14 cellular contexts compared by ENCODE assay signal in the genomic region with DNA sequence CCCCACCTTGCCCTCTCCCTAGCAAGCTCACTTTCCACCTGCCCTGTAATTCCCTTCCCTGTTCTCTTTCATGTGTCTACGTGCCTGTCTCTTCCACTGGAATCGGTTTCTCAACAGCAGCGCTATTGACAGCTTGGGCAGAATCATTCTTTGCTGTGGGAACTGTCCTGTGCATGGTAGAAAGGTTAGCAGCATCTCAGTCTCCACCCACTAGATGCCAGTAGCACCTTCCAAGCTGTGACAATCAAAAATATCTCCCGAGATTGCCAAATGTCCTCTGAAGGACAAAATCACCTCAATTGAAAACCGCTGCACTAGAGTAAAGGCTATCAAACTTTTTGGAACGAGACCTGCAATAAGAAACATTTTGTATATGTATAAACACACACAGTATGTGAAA. TPM values are rescaled to one million over a fixed set of nuclear protein-coding genes. Genes with fewer than 3 reads are reported as not detected.
A peak's percentile ranks its signal among the peaks of the same experiment; 100 is the strongest.
DNase-seq lines count a peak whose midpoint lies in the region; ATAC-seq and TF ChIP-seq lines count a peak whose summit lies in the region.
"Had no signal": no experiment of that assay in that cellular context is flagged by ENCODE, and none has a peak within 500 bp of the region (broad histone marks: within the 10 kb centered on the region; RNA-seq: fewer than 3 reads in every experiment).

No MANE protein-coding gene starts in this region.

- no peaks in the 10 kb centered on the region for H4K20me1 ChIP-seq in Loucy (ENCODE audit: insufficient read depth, low read length, poor library complexity, severe bottlenecking)

- H3K4me3 ChIP-seq in Loucy (ENCODE audit: low read length, poor library complexity, severe bottlenecking) (no peak overlapping the region), SJCRH30 (no peak overlapping the region)
- H3K4me3 ChIP-seq: K562 had no signal

- no peaks in the 10 kb centered on the region for H3K9me3 ChIP-seq in Loucy (ENCODE audit: insufficient read depth, low read depth, low read length)
- no peaks in the 10 kb centered on the region for H3K9me3 ChIP-seq in SJCRH30 (replicated peaks)
- H3K9me3 ChIP-seq: Caco-2 had no signal

- no peak overlapping the region for H3K4me3 Mint-ChIP-seq in activated CD8-positive, alpha-beta memory T cell treated with anti-CD3 and anti-CD28 coated beads, Interleukin-2, amount 10 ng/mL, durations not matched to agents 7 days and 5 days
- H3K4me3 Mint-ChIP-seq: B cell; CD8-positive, alpha-beta memory T cell; HFFc6 had no signal

- POLR2A ChIA-PET in GM10248 (lab: Yijun Ruan, JAX) = no interaction called here

- H3K36me3 ChIP-seq in Loucy (ENCODE audit: insufficient read depth, low read length) (no peaks in the 10 kb centered on the region), SJCRH30 (no peaks in the 10 kb centered on the region)

- DNase-seq in activated CD8-positive, alpha-beta memory T cell treated with anti-CD3 and anti-CD28 coated beads, Interleukin-2, amount 10 ng/mL, durations not matched to agents 7 days and 5 days = peak; percentile 9
- DNase-seq in activated CD8-positive, alpha-beta memory T cell treated with anti-CD3 and anti-CD28 coated beads, Interleukin-2, amount 50 U/mL, for 4 hours = no peak
- peak; percentile 7 for DNase-seq in sciatic nerve (ENCODE audit: low spot score)
- no peak for DNase-seq in SJCRH30
- DNase-seq in GM10248 (ENCODE audit: extremely low spot score) = no peak
- DNase-seq: Caco-2; CD8-positive, alpha-beta memory T cell; GDM1; HCEC 1CT; HFFc6 had no signal

- H2AFZ ChIP-seq in Loucy (ENCODE audit: low read length) = no peak overlapping the region

- no peaks in the 10 kb centered on the region for H3K36me3 Mint-ChIP-seq in activated CD8-positive, alpha-beta memory T cell treated with anti-CD3 and anti-CD28 coated beads, Interleukin-2, amount 10 ng/mL, durations not matched to agents 7 days and 5 days
- H3K36me3 Mint-ChIP-seq: CD8-positive, alpha-beta memory T cell had no signal

- H3K27me3 Mint-ChIP-seq in activated CD8-positive, alpha-beta memory T cell treated with anti-CD3 and anti-CD28 coated beads, Interleukin-2, amount 10 ng/mL, durations not matched to agents 7 days and 5 days = peaks cover 6% of the 10 kb centered on the region

- no peak overlapping the region for H3K27ac Mint-ChIP-seq in activated CD8-positive, alpha-beta memory T cell treated with anti-CD3 and anti-CD28 coated beads, Interleukin-2, amount 10 ng/mL, durations not matched to agents 7 days and 5 days
- H3K27ac Mint-ChIP-seq: B cell; CD8-positive, alpha-beta memory T cell; HFFc6 had no signal

- H3K9me3 Mint-ChIP-seq in activated CD8-positive, alpha-beta memory T cell treated with anti-CD3 and anti-CD28 coated beads, Interleukin-2, amount 10 ng/mL, durations not matched to agents 7 days and 5 days (ENCODE audit: low read depth) = no peaks in the 10 kb centered on the region
- H3K9me3 Mint-ChIP-seq: CD8-positive, alpha-beta memory T cell; HFFc6 had no signal

- peaks cover 1% of the 10 kb centered on the region for H3K4me1 Mint-ChIP-seq in activated CD8-positive, alpha-beta memory T cell treated with anti-CD3 and anti-CD28 coated beads, Interleukin-2, amount 10 ng/mL, durations not matched to agents 7 days and 5 days
- H3K4me1 Mint-ChIP-seq: CD8-positive, alpha-beta memory T cell had no signal

- no peak for ATAC-seq in activated CD8-positive, alpha-beta memory T cell treated with anti-CD3 and anti-CD28 coated beads, Interleukin-2, amount 10 ng/mL, durations not matched to agents 7 days and 5 days
- ATAC-seq in sciatic nerve (no peak), HG02981 (IDR thresholded peaks at IDR 0.05; ENCODE audit: unreplicated experiment) (no peak)

- no peak overlapping the region for H3K4me2 ChIP-seq in Loucy (ENCODE audit: low read depth, low read length, poor library complexity, severe bottlenecking)

- TF ChIP-seq CTCF in Loucy (conservative IDR thresholded peaks at IDR 0.05; ENCODE audit: low read length) = 0 out of 2 replicates have a peak, but pooled peaks have one; percentile 14
- TF ChIP-seq CTCF in GM10248 (IDR thresholded peaks at IDR 0.05; ENCODE audit: control extremely low read depth, extremely low read depth, low read depth, missing control alignments) = no peak

- H3K9ac ChIP-seq in Loucy (ENCODE audit: low read depth, low read length, poor library complexity, severe bottlenecking) = no peak overlapping the region

- no peaks in the 10 kb centered on the region for H3K79me2 ChIP-seq in Loucy (ENCODE audit: insufficient read depth, low read length)

- H3K27me3 ChIP-seq in Loucy (ENCODE audit: insufficient read depth, low read length, poor library complexity, severe bottlenecking) = no peaks in the 10 kb centered on the region
- peaks cover 19% of the 10 kb centered on the region for H3K27me3 ChIP-seq in SJCRH30

- H3K27ac ChIP-seq in SJCRH30 = no peak overlapping the region

- H3F3A ChIP-seq in Loucy (ENCODE audit: low read depth) = no peaks in the 10 kb centered on the region

- intact Hi-C loops in sciatic nerve (cut with DNase I) = no loop called here

- H3K4me1 ChIP-seq in Loucy (ENCODE audit: insufficient read depth, low read length, poor library complexity, severe bottlenecking) = peaks cover 8% of the 10 kb centered on the region
- H3K4me1 ChIP-seq in SJCRH30 = no peaks in the 10 kb centered on the region
- H3K4me1 ChIP-seq: Caco-2 had no signal

- no peaks in the 10 kb centered on the region for H3K9me2 ChIP-seq in Loucy (replicated peaks; ENCODE audit: low read depth, low read length)

- CTCF ChIA-PET in activated CD8-positive, alpha-beta memory T cell treated with anti-CD3 and anti-CD28 coated beads, Interleukin-2, amount 10 ng/mL, durations not matched to agents 7 days and 5 days (lab: Charles Lee) = interaction anchor here (1.1 kb wide), 1 partner anchor 185 kb away, joined by 9 read pairs; no protein-coding TSS in a partner anchor
- CTCF ChIA-PET in GM10248 (lab: Yijun Ruan, JAX) = interaction anchor here (2.6 to 2.7 kb wide), 2 partner anchors 34 to 177 kb away, joined by 6 to 10 read pairs; no protein-coding TSS in a partner anchor

RNA-seq across cellular contexts. Expression of a gene that starts 41.6 kb away (rescaled TPM):
- 10 to 100 TPM; 56.6 to 70.4 TPM for total RNA-seq in activated CD8-positive, alpha-beta memory T cell treated with anti-CD3 and anti-CD28 coated beads, Interleukin-2, amount 10 ng/mL, durations not matched to agents 7 days and 5 days
- 82.2 TPM for total RNA-seq in sciatic nerve
- 35.9 and 37.6 TPM in 2 replicates for total RNA-seq in SJCRH30 (2014; rRNA removed; shearing (Covaris generic))

Comparison
In these comparisons a context has a peak if more than half of its experiments do, and no peak if none do; other contexts are left out.
1. DNase-seq: peak in activated CD8-positive, alpha-beta memory T cell treated with anti-CD3 and anti-CD28 coated beads, Interleukin-2, amount 10 ng/mL, durations not matched to agents 7 days and 5 days (single experiment) and sciatic nerve (single experiment); none in activated CD8-positive, alpha-beta memory T cell treated with anti-CD3 and anti-CD28 coated beads, Interleukin-2, amount 50 U/mL, for 4 hours (single experiment), SJCRH30 (0 of 2) and GM10248 (single experiment).